Comparison of ENCODE assay signal across 26 cellular contexts in the genomic region with DNA sequence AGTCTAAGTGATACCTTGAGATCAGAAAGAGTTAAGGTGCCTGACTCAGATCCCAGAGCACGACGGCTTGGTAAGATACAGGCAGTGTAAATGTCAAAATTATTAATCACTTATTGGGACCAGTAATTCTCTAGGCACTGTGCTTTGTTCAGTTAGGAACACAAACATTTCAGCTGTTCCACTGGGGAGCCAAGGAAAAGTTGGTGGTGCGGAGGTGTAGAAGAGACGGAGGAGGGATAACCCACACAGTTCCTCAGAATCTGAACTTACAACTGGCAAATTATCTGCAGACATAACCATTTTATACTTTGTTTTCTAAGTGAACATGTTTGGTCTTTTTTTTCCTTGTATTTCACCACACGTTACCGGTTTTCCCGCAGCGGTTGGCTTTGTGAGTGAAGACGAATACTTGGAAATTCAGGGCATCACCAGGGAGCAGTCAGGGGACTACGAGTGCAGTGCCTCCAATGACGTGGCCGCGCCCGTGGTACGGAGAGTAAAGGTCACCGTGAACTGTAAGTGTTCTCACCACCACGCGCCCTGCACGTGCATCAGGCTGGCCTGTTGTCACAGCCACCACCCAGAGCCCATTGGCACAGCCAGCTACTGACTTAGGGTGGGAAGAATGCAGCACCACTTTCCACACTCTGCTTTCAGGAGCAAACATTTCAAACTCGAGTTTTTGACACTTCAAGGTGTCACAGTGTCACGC.
"Had no signal": no experiment of that assay in that cellular context is flagged by ENCODE, and none has a peak within 500 bp of the region (broad histone marks: within the 10 kb centered on the region; RNA-seq: fewer than 3 reads in every experiment).

No MANE protein-coding gene starts in this region.

- H3K27ac ChIP-seq: left lung, neural progenitor cell, neutrophil, parathyroid adenoma, psoas muscle, skin epidermis, spleen, suprapubic skin, thoracic aorta, tibial artery, upper lobe of right lung had no signal

- H3K27me3 ChIP-seq: left lung, neural progenitor cell, neutrophil, spleen, suprapubic skin, tibial artery, upper lobe of right lung had no signal

- ATAC-seq: left colon; left lung; natural killer cell; sciatic nerve; stimulated activated effector memory CD8-positive, alpha-beta T cell treated with anti-CD3 and anti-CD28 coated beads, Interleukin-12 subunit alpha, Interleukin-12 subunit beta, amount 100 ng/mL, for 72 hours; upper lobe of right lung had no signal

- H3K4me1 ChIP-seq: left lung, parathyroid adenoma, psoas muscle, spleen, suprapubic skin, tibial artery, upper lobe of right lung had no signal

- H3K9me3 ChIP-seq: left lung, neutrophil, psoas muscle, spleen, suprapubic skin, thoracic aorta, tibial artery, upper lobe of right lung had no signal

- H3K4me3 ChIP-seq: left lung, lung, neural progenitor cell, psoas muscle, skin epidermis, spleen, suprapubic skin, thoracic aorta, tibial artery, upper lobe of right lung had no signal

- H3K36me3 ChIP-seq: left lung, neural progenitor cell, neutrophil, spleen, suprapubic skin, thoracic aorta, tibial artery, upper lobe of right lung had no signal

- DNase-seq: glutamatergic neuron; hippocampal formation; kidney glomerular epithelial cell; left colon; left lung; mesendoderm; naive B cell; natural killer cell; nephron progenitor cell; occipital lobe; spleen; stimulated activated CD4-positive, alpha-beta T cell treated with anti-CD3 and anti-CD28 coated beads, Interleukin-4, amount 100 ng/mL, for 24 hours; stimulated activated naive CD4-positive, alpha-beta T cell; tibial artery; trophoblast cell; upper lobe of right lung had no signal
